Comparison of ENCODE assay signal across 8 cellular contexts in genomic region chr10:6204341-6205191, GRCh38. TPM values are rescaled to one million over a fixed set of nuclear protein-coding genes. Genes with fewer than 3 reads are reported as not detected.
DNase-seq lines count a peak whose midpoint lies in the region; ATAC-seq and TF ChIP-seq lines count a peak whose summit lies in the region.

No MANE protein-coding gene starts in this region.

- TF ChIP-seq CTCF in AG04450 (IDR thresholded peaks at IDR 0.05; ENCODE audit: low read depth, low read length) = no peak
- TF ChIP-seq CTCF in heart right ventricle (IDR thresholded peaks at IDR 0.05) = no peak

- no peaks in the 10 kb centered on the region for H3K9me3 Mint-ChIP-seq in activated naive CD8-positive, alpha-beta T cell treated with anti-CD3 and anti-CD28 coated beads for 36 hours

- no peak overlapping the region for H3K27ac Mint-ChIP-seq in activated naive CD8-positive, alpha-beta T cell treated with anti-CD3 and anti-CD28 coated beads for 36 hours

- no peaks in the 10 kb centered on the region for H3K36me3 ChIP-seq in HAP-1 (replicated peaks)
- peaks cover 0 to 11% (median 0%) of the 10 kb centered on the region in 9 donors for H3K36me3 ChIP-seq in heart right ventricle

- H3K4me3 ChIP-seq in AG04450 (ENCODE audit: low read depth, low read length) (peak overlapping the region; percentile 80), HAP-1 (peak overlapping the region; percentile 53), heart right ventricle (peak overlapping the region; percentile 50 to 94 (median 78))

- POLR2A ChIA-PET in AG04450 (lab: Yijun Ruan, JAX) = interaction anchor here (0.7 to 5.1 kb wide), 4 partner anchors 116 to 202 kb away, joined by 3 to 176 read pairs (median 3); partner anchors contain the start of gene RBM17

- H3K27me3 ChIP-seq in AG04450 (ENCODE audit: control insufficient read depth, insufficient read depth, low read length) (no peaks in the 10 kb centered on the region), HAP-1 (ENCODE audit: low read depth) (no peaks in the 10 kb centered on the region), heart right ventricle (no peaks in the 10 kb centered on the region)

- CTCF ChIA-PET in AG04450 (lab: Charles Lee) = interaction anchor here (1.8 to 8.2 kb wide), 2 partner anchors 196 to 201 kb away, joined by 5 to 221 read pairs; no protein-coding TSS in a partner anchor

- peak overlapping the region; percentile 71 for H3K27ac ChIP-seq in AG04450 (ENCODE audit: low read depth, low read length)
- peak overlapping the region in 6 of 10 donors; percentile 87 to 98 (median 92) for H3K27ac ChIP-seq in heart right ventricle

- DNase-seq in AG04450 (ENCODE audit: low read depth, low spot score) (no peak), HAP-1 (ENCODE audit: low spot score in 2 of 2) (peak; percentile 77 to 85), heart right ventricle (peak; percentile 44 to 59), pons (ENCODE audit: low spot score) (peak; percentile 53), SKM-1 (lab: John Stamatoyannopoulos, UW; ENCODE audit: unreplicated experiment) (no peak), Ammon's horn (ENCODE audit: low spot score) (no peak)
- DNase-seq in activated naive CD8-positive, alpha-beta T cell treated with anti-CD3 and anti-CD28 coated beads for 36 hours = peak; percentile 14
- no peak for DNase-seq in central memory CD4-positive, alpha-beta T cell

- H3K9me3 ChIP-seq in AG04450 (ENCODE audit: control insufficient read depth, insufficient read depth, low read length) = no peaks in the 10 kb centered on the region; the same call in 1 of the 2 replicates
- H3K9me3 ChIP-seq in HAP-1 = no peaks in the 10 kb centered on the region
- no peaks in the 10 kb centered on the region for H3K9me3 ChIP-seq in heart right ventricle

- in situ Hi-C loops in HAP-1 (cut with MboI; ENCODE audit: low sequenced_read_pairs) = loop anchor here (10.0 to 25.0 kb wide), 2 partner anchors 100 to 183 kb away; no protein-coding TSS in a partner anchor

- peak in 2 of 8 donors; percentile 13 to 18 for ATAC-seq in heart right ventricle

- no peaks in the 10 kb centered on the region for H3K27me3 Mint-ChIP-seq in activated naive CD8-positive, alpha-beta T cell treated with anti-CD3 and anti-CD28 coated beads for 36 hours

- H3K4me1 ChIP-seq in HAP-1 = peaks cover 29% of the 10 kb centered on the region
- H3K4me1 ChIP-seq in heart right ventricle = peaks cover 6 to 50% (median 31%) of the 10 kb centered on the region in 9 donors

- 33 to 34% methylated on average over 24 of the region's 24 CpGs for WGBS in heart right ventricle, 2 donors

- H3K4me1 Mint-ChIP-seq in activated naive CD8-positive, alpha-beta T cell treated with anti-CD3 and anti-CD28 coated beads for 36 hours = peaks cover 34% of the 10 kb centered on the region

- intact Hi-C loops in heart right ventricle (cut with DNase I) = loop anchor here in 8 of 10 donors (5.0 to 10.0 kb wide), 9 partner anchors 37 to 200 kb away; no protein-coding TSS in a partner anchor

- H3K36me3 Mint-ChIP-seq in activated naive CD8-positive, alpha-beta T cell treated with anti-CD3 and anti-CD28 coated beads for 36 hours = peaks cover 15% of the 10 kb centered on the region

- H3K4me3 Mint-ChIP-seq in activated naive CD8-positive, alpha-beta T cell treated with anti-CD3 and anti-CD28 coated beads for 36 hours = peak overlapping the region; percentile 95

RNA-seq across cellular contexts. Expression of gene PFKFB3, which starts 1.8 kb away (rescaled TPM):
- polyA plus RNA-seq in AG04450 (2011; rRNA removed) = 24.3 and 26.6 TPM in 2 replicates
- polyA minus RNA-seq in AG04450 (2011; rRNA and poly(A)+ RNA removed) = 18.9 and 22.3 TPM in 2 replicates
- 10 to 100 TPM; 72.6 to 73.0 TPM for total RNA-seq in activated naive CD8-positive, alpha-beta T cell treated with anti-CD3 and anti-CD28 coated beads for 36 hours
- 10 to 100 TPM in 9 of 10 donors, 1 to 10 TPM in 1; 7.6 to 77.3 (median 16.3) TPM for total RNA-seq in heart right ventricle
- polyA plus RNA-seq in heart right ventricle = 10 to 100 TPM in 1 of 2 donors, 1 to 10 TPM in 1; 5.5 to 10.6 TPM

Comparison
In these comparisons a context has a peak if more than half of its experiments do, and no peak if none do; other contexts are left out.
1. DNase-seq: peak in HAP-1 (2 of 2), activated naive CD8-positive, alpha-beta T cell treated with anti-CD3 and anti-CD28 coated beads for 36 hours (single experiment), heart right ventricle (2 of 2) and pons (single experiment); none in AG04450 (single experiment), SKM-1 (single experiment), Ammon's horn (single experiment) and central memory CD4-positive, alpha-beta T cell (single experiment).
2. Peak in every context shown above with its lines, with median percentiles within 50 percentile points of each other: H3K4me3 ChIP-seq.